ENCODE assay signal across 8 cellular contexts in the genomic region with DNA sequence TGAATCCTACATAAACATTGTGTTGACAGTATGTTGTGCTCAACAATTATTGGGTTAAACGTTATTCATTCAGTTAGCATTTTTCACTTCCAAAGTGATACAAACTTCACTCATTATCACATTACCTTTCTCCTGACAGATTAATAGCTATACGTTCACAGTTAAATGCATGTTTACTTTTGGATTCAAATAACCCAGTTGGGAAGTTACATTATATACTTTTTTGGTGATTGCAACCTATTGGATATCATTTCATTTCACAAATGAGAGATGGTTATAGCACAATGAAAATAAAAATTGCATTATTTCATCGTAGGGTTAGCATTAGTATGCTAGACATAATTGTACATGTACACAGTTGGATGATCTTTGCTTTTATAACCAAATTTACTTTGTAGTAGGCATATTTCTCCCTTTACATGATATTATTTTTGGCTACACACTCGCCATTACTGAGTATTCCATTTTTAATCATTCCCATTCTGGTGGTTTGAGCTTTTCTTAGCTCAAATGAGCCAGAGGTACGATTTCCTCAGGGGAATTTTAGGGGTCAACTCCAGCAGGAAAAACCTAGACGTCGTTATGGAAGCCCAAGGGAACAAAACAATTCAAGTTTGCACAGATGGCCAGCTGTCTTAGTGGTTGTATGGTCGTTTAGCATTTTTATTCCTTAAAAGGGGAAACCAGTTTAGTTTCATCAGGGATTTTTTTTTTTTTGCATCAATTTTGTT. TPM values are rescaled to one million over a fixed set of nuclear protein-coding genes. Genes with fewer than 3 reads are reported as not detected.
DNase-seq lines count a peak whose midpoint lies in the region; ATAC-seq and FAIRE-seq lines count a peak whose summit lies in the region.

No MANE protein-coding gene starts in this region.

- intact Hi-C loops in dendritic cell treated with granulocyte-macrophage colony-stimulating factor and Interleukin-4, amounts not matched to agents 40 ng/mL and 50 ng/mL, for 4 days (cut with micrococcal nuclease), result loop anchor here (2.0 to 5.0 kb wide), 3 partner anchors 38 to 51 kb away; no protein-coding TSS in a partner anchor

- H3K4me3 ChIP-seq in mucosa of stomach (ENCODE audit: low read length), result peak overlapping the region; percentile 79

- H3K4me1 Mint-ChIP-seq in dendritic cell treated with granulocyte-macrophage colony-stimulating factor and Interleukin-4, amounts not matched to agents 40 ng/mL and 50 ng/mL, for 4 days (ENCODE audit: low read depth), result peaks cover 24% of the 10 kb centered on the region

- H3K36me3 Mint-ChIP-seq in dendritic cell treated with granulocyte-macrophage colony-stimulating factor and Interleukin-4, amounts not matched to agents 40 ng/mL and 50 ng/mL, for 4 days (ENCODE audit: low read depth), result peaks cover 23% of the 10 kb centered on the region

- H3K27me3 Mint-ChIP-seq in dendritic cell treated with granulocyte-macrophage colony-stimulating factor and Interleukin-4, amounts not matched to agents 40 ng/mL and 50 ng/mL, for 4 days, result peaks cover 3% of the 10 kb centered on the region

- DNase-seq in NCI-H524 (lab: John Stamatoyannopoulos, UW) (peak; percentile 4 to 59), RCC 7860 (ENCODE audit: low spot score) (no peak), occipital lobe (lab: John Stamatoyannopoulos, UW) (no peak)

- H3K36me3 ChIP-seq in mucosa of stomach (ENCODE audit: control insufficient read depth, insufficient read depth, low read length), result no peaks in the 10 kb centered on the region

- no peaks in the 10 kb centered on the region for H3K27me3 ChIP-seq in mucosa of stomach (ENCODE audit: control insufficient read depth, insufficient read depth, low read length)

- peak overlapping the region; percentile 95 for H3K9ac ChIP-seq in mucosa of stomach (ENCODE audit: low read length)

- H3K9me3 Mint-ChIP-seq in dendritic cell treated with granulocyte-macrophage colony-stimulating factor and Interleukin-4, amounts not matched to agents 40 ng/mL and 50 ng/mL, for 4 days, result no peaks in the 10 kb centered on the region

- peaks cover 15% of the 10 kb centered on the region for H3K4me1 ChIP-seq in mucosa of stomach (ENCODE audit: control insufficient read depth, insufficient read depth, low read length)

- H3K4me3 Mint-ChIP-seq in dendritic cell treated with granulocyte-macrophage colony-stimulating factor and Interleukin-4, amounts not matched to agents 40 ng/mL and 50 ng/mL, for 4 days, result peak overlapping the region; percentile 89

- FAIRE-seq in G401.6 (lab: Jason Lieb, UNC) (peak; percentile 54), RCC 7860 (lab: Jason Lieb, UNC) (no peak)

- H3K9me3 ChIP-seq in mucosa of stomach (ENCODE audit: control insufficient read depth, low read length), result no peaks in the 10 kb centered on the region

- ATAC-seq in GM18511 (IDR thresholded peaks at IDR 0.05; ENCODE audit: unreplicated experiment) (no peak), HG03378 (IDR thresholded peaks at IDR 0.05; ENCODE audit: unreplicated experiment) (no peak)

- H3K27ac Mint-ChIP-seq in dendritic cell treated with granulocyte-macrophage colony-stimulating factor and Interleukin-4, amounts not matched to agents 40 ng/mL and 50 ng/mL, for 4 days, result peak overlapping the region; percentile 100

RNA-seq across cellular contexts. Expression of a gene that starts 2.0 kb away (rescaled TPM):
- 22.0 TPM for total RNA-seq in occipital lobe

Comparison
In these comparisons a context has a peak if more than half of its experiments do, and no peak if none do; other contexts are left out.
1. DNase-seq: peak in NCI-H524 (2 of 2); none in RCC 7860 (single experiment) and occipital lobe (single experiment).